1 cellular context compared by ENCODE assay signal in genomic region chr3:171347017-171347979, GRCh38.
TF ChIP-seq lines count a peak whose summit lies in the region.

No MANE protein-coding gene starts in this region.

TF ChIP-seq in K562, 482 proteins besides CTCF, POLR2A, EP300 and RAD21 (continued from another document and continues in another):
- no peak for TF ChIP-seq MGA (IDR thresholded peaks at IDR 0.05)
- TF ChIP-seq TGIF2 (CRISPR knock-in tag; IDR thresholded peaks at IDR 0.05), result no peak
- TF ChIP-seq ZNF384 (IDR thresholded peaks at IDR 0.05; ENCODE audit: low read depth, low read length), result peak; percentile 71
- TF ChIP-seq NR2C2 (CRISPR knock-in tag; IDR thresholded peaks at IDR 0.05), result no peak
- peak; percentile 29; the same call in 1 of the 2 replicates for TF ChIP-seq NR2C2 (tag; IDR thresholded peaks at IDR 0.05)
- peak; percentile 46 to 67; a peak in 2 of 4 replicates for TF ChIP-seq TRIM24 (IDR thresholded peaks at IDR 0.05)
- TF ChIP-seq ATF1 (CRISPR knock-in tag; IDR thresholded peaks at IDR 0.05), result no peak
- TF ChIP-seq ATF1 (tag; IDR thresholded peaks at IDR 0.05), result peak; percentile 62
- TF ChIP-seq HMBOX1 (IDR thresholded peaks at IDR 0.05), result peak; percentile 54; the same call in 1 of the 2 replicates
- no peak for TF ChIP-seq RBBP5 (IDR thresholded peaks at IDR 0.05; ENCODE audit: borderline replicate concordance, insufficient read depth, low read length, poor library complexity, severe bottlenecking)
- TF ChIP-seq HIVEP1 (CRISPR knock-in tag; IDR thresholded peaks at IDR 0.05), result no peak
- TF ChIP-seq ATF7 (IDR thresholded peaks at IDR 0.05), result peak; percentile 91
- TF ChIP-seq KLF13 (tag; IDR thresholded peaks at IDR 0.05; ENCODE audit: borderline replicate concordance, low read depth), result no peak
- peak; percentile 24 for TF ChIP-seq PRDM10 (IDR thresholded peaks at IDR 0.05; ENCODE audit: partially characterized antibody)
- TF ChIP-seq NUFIP1 (IDR thresholded peaks at IDR 0.05; ENCODE audit: partially characterized antibody), result no peak
- peak; percentile 64 for TF ChIP-seq DPF2 (IDR thresholded peaks at IDR 0.05)
- peak; percentile 6; the same call in 1 of the 2 replicates for TF ChIP-seq TCF3 (CRISPR knock-in tag; IDR thresholded peaks at IDR 0.05)
- no peak for TF ChIP-seq SRSF3 (IDR thresholded peaks at IDR 0.05; ENCODE audit: insufficient read depth, low read length)
- TF ChIP-seq CHD2 (IDR thresholded peaks at IDR 0.05; ENCODE audit: low read depth, low read length), result no peak
- TF ChIP-seq PPARD (CRISPR knock-in tag; IDR thresholded peaks at IDR 0.05), result no peak
- no peak for TF ChIP-seq XRCC3 (IDR thresholded peaks at IDR 0.05)
- no peak for TF ChIP-seq NFIC (IDR thresholded peaks at IDR 0.05)
- TF ChIP-seq PBX2 (CRISPR knock-in tag; IDR thresholded peaks at IDR 0.05; ENCODE audit: low read depth), result no peak
- TF ChIP-seq PBX2 (tag; conservative IDR thresholded peaks at IDR 0.05; ENCODE audit: low read depth), result peak; percentile 74
- TF ChIP-seq JUN (IDR thresholded peaks at IDR 0.05; ENCODE audit: borderline replicate concordance, low read depth, low read length), result peak; percentile 64; the same call in 1 of the 2 replicates
- TF ChIP-seq JUN (CRISPR knock-in tag; IDR thresholded peaks at IDR 0.05; ENCODE audit: borderline replicate concordance), result no peak
- peak; percentile 93 for TF ChIP-seq MEIS2 (IDR thresholded peaks at IDR 0.05; ENCODE audit: partially characterized antibody)
- no peak for TF ChIP-seq BMI1 (IDR thresholded peaks at IDR 0.05; ENCODE audit: low read length)
- TF ChIP-seq SOX6 (IDR thresholded peaks at IDR 0.05), result peak; percentile 78
- TF ChIP-seq ZNF589 (CRISPR knock-in tag; IDR thresholded peaks at IDR 0.05; ENCODE audit: low read depth), result 0 out of 2 replicates have a peak, but pooled peaks have one; percentile 11
- TF ChIP-seq CEBPG (CRISPR knock-in tag; IDR thresholded peaks at IDR 0.05), result peak; percentile 60; the same call in 1 of the 2 replicates
- peak; percentile 73 to 89; a peak in 3 of 4 replicates for TF ChIP-seq CEBPG (tag; conservative IDR thresholded peaks at IDR 0.05 in 1 of 2, IDR thresholded peaks at IDR 0.05 in 1 of 2)
- TF ChIP-seq SMARCE1 (IDR thresholded peaks at IDR 0.05), result peak; percentile 49; the same call in 1 of the 2 replicates
- peak; percentile 54; the same call in 1 of the 2 replicates for TF ChIP-seq ETV1 (tag; conservative IDR thresholded peaks at IDR 0.05; ENCODE audit: low read depth)
- peak; percentile 58; the same call in 1 of the 2 replicates for TF ChIP-seq TFAP4 (CRISPR knock-in tag; IDR thresholded peaks at IDR 0.05; ENCODE audit: borderline replicate concordance)
- peak; percentile 34; the same call in 1 of the 2 replicates for TF ChIP-seq NFE2 (IDR thresholded peaks at IDR 0.05; ENCODE audit: low read depth)
- TF ChIP-seq ZNF12 (CRISPR knock-in tag; IDR thresholded peaks at IDR 0.05), result no peak
- TF ChIP-seq ZNF175 (CRISPR knock-in tag; IDR thresholded peaks at IDR 0.05; ENCODE audit: low read depth), result peak; percentile 29; the same call in 1 of the 2 replicates
- peak; percentile 61 for TF ChIP-seq ARID1B (IDR thresholded peaks at IDR 0.05)
- no peak for TF ChIP-seq MAZ (CRISPR knock-in tag; conservative IDR thresholded peaks at IDR 0.05 in 1 of 2, IDR thresholded peaks at IDR 0.05 in 1 of 2)
- TF ChIP-seq ATF3 (IDR thresholded peaks at IDR 0.05), result peak; percentile 94
- TF ChIP-seq ATF3 (CRISPR knock-in tag; conservative IDR thresholded peaks at IDR 0.05), result no peak
- no peak for TF ChIP-seq VEZF1 (CRISPR knock-in tag; IDR thresholded peaks at IDR 0.05)
